In the genomic region with DNA sequence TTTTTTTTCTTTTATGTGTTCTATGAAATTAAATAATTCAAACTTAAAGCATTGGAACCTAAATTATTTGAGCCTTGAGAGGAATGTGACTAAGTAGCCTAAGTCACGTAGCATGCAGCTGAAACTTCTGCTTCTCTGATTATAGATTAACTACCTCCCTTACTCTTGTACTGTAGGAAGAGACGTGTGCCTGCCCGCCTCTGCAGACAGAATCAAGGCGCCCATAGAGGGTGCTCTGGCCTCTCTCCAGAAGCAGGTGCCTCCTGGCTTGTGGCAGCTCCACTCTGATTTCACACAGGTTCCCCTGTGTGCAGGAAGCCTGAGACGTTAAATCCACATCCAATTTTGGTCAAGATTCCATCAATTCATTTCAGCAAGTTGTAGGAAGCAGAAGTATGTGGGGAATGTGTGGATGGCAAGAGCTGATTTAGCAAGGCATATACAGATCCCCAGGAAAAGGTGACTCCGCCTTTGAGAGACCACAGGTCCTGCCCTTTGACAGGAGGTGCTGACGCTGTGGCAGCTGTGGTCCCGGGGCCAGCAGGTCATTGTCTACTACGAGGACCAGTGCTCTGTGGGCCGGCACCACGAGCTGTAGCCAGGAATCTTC, we compare ENCODE assay signal across 18 cellular contexts.
A peak's percentile ranks its signal among the peaks of the same experiment; 100 is the strongest.
DNase-seq lines count a peak whose midpoint lies in the region; ATAC-seq and TF ChIP-seq lines count a peak whose summit lies in the region.
"Had no signal": no experiment of that assay in that cellular context is flagged by ENCODE, and none has a peak within 500 bp of the region (broad histone marks: within the 10 kb centered on the region; RNA-seq: fewer than 3 reads in every experiment).

No MANE protein-coding gene starts in this region.

- H3K9me3 ChIP-seq in endodermal cell (ENCODE audit: control insufficient read depth, low read length): no peaks in the 10 kb centered on the region
- no peaks in the 10 kb centered on the region for H3K9me3 ChIP-seq in mesenchymal stem cell (ENCODE audit: control insufficient read depth, low read length)
- no peaks in the 10 kb centered on the region for H3K9me3 ChIP-seq in thyroid gland
- H3K9me3 ChIP-seq in prostate gland: no peaks in the 10 kb centered on the region
- H3K9me3 ChIP-seq: right lobe of liver, suprapubic skin had no signal

- H2BK12ac ChIP-seq in mesenchymal stem cell (ENCODE audit: low read length in 2 of 2): no peak overlapping the region

- no peak overlapping the region for H3K14ac ChIP-seq in mesenchymal stem cell (ENCODE audit: low read length in 2 of 2)

- no peaks in the 10 kb centered on the region for H3K9me3 Mint-ChIP-seq in endodermal cell
- H3K9me3 Mint-ChIP-seq: neural crest cell had no signal

- peak; percentile 64 for DNase-seq in DMS53 treated with DMSO at 0.1 percent for 48 hours (lab: John Stamatoyannopoulos, UW; ENCODE audit: unreplicated experiment)
- peak; percentile 13 for DNase-seq in NCI-H69 (lab: John Stamatoyannopoulos, UW)
- peak; percentile 73 for DNase-seq in endodermal cell
- DNase-seq in mesenchymal stem cell: no peak
- no peak for DNase-seq in thyroid gland
- DNase-seq in activated gamma-delta T cell treated with Interleukin-2 at 50 U/mL for 16 hours: no peak
- DNase-seq in prostate gland (ENCODE audit: low spot score): no peak
- DNase-seq: activated CD4-positive, alpha-beta T cell treated with anti-CD3 and anti-CD28 coated beads, Interleukin-2, amount 10 ng/mL, durations not matched to agents 7 days and 5 days; Calu3; effector CD4-positive, alpha-beta T cell; NCI-H1436; NCI-H510A treated with DMSO at 0.1 percent for 48 hours; right lobe of liver had no signal

- no peak overlapping the region for H2AK5ac ChIP-seq in mesenchymal stem cell (ENCODE audit: low read length, severe bottlenecking)

- H3K27me3 Mint-ChIP-seq in endodermal cell (ENCODE audit: insufficient read depth): no peaks in the 10 kb centered on the region
- H3K27me3 Mint-ChIP-seq: activated CD4-positive, alpha-beta T cell treated with anti-CD3 and anti-CD28 coated beads, Interleukin-2, amount 10 ng/mL, durations not matched to agents 7 days and 5 days; activated naive CD8-positive, alpha-beta T cell had no signal

- H3K36me3 ChIP-seq in endodermal cell (ENCODE audit: control insufficient read depth, insufficient read depth, low read length) (no peaks in the 10 kb centered on the region), mesenchymal stem cell (ENCODE audit: control insufficient read depth in 1 of 2, insufficient read depth in 2 of 2, low read depth in 1 of 2, low read length in 2 of 2) (no peaks in the 10 kb centered on the region), thyroid gland (no peaks in the 10 kb centered on the region), prostate gland (no peaks in the 10 kb centered on the region)
- H3K36me3 ChIP-seq: right lobe of liver, suprapubic skin had no signal

- no peak overlapping the region for H2AFZ ChIP-seq in mesenchymal stem cell (ENCODE audit: low read depth, low read length)

- no peak overlapping the region for H3K4ac ChIP-seq in mesenchymal stem cell (ENCODE audit: low read depth in 1 of 2, low read length in 2 of 2)

- H3K9ac ChIP-seq in endodermal cell (ENCODE audit: extremely low read depth, low read length, poor library complexity, severe bottlenecking) (no peak overlapping the region), mesenchymal stem cell (ENCODE audit: low read length) (no peak overlapping the region)

- 83 to 86% methylated on average over 8 to 11 of the region's 11 CpGs for WGBS in endodermal cell (ENCODE audit: insufficient coverage in 1 of 2, insufficient read length in 1 of 2), 2 experiments
- WGBS in mesenchymal stem cell: 64% methylated on average over 10 of the region's 11 CpGs
- WGBS in thyroid gland, 2 donors: 58 to 65% methylated on average over 7 to 11 of the region's 11 CpGs
- WGBS in prostate gland: 61% methylated on average over 11 of the region's 11 CpGs

- H3K4me1 ChIP-seq in endodermal cell (ENCODE audit: control insufficient read depth, insufficient read depth, low read length) (no peaks in the 10 kb centered on the region), mesenchymal stem cell (ENCODE audit: control insufficient read depth, insufficient read depth, low read depth, low read length) (peaks cover 4% of the 10 kb centered on the region), thyroid gland (no peaks in the 10 kb centered on the region), prostate gland (replicated peaks) (no peaks in the 10 kb centered on the region)
- H3K4me1 ChIP-seq: right lobe of liver, suprapubic skin had no signal

- H4K91ac ChIP-seq in mesenchymal stem cell (ENCODE audit: low read length): no peak overlapping the region

- H3K27me3 ChIP-seq in endodermal cell (ENCODE audit: control insufficient read depth, insufficient read depth, low read length, poor library complexity, severe bottlenecking): no peaks in the 10 kb centered on the region
- H3K27me3 ChIP-seq in mesenchymal stem cell (ENCODE audit: control insufficient read depth in 1 of 2, insufficient read depth in 1 of 2, low read length in 2 of 2): no peaks in the 10 kb centered on the region
- no peaks in the 10 kb centered on the region for H3K27me3 ChIP-seq in thyroid gland
- no peaks in the 10 kb centered on the region for H3K27me3 ChIP-seq in prostate gland (replicated peaks; ENCODE audit: insufficient read depth)
- H3K27me3 ChIP-seq: right lobe of liver, suprapubic skin had no signal

- H2BK5ac ChIP-seq in mesenchymal stem cell (ENCODE audit: low read depth, low read length, poor library complexity, severe bottlenecking): no peak overlapping the region

- no peak overlapping the region for H3K27ac Mint-ChIP-seq in endodermal cell
- H3K27ac Mint-ChIP-seq: activated CD4-positive, alpha-beta T cell treated with anti-CD3 and anti-CD28 coated beads, Interleukin-2, amount 10 ng/mL, durations not matched to agents 7 days and 5 days; activated naive CD8-positive, alpha-beta T cell had no signal

- H2BK120ac ChIP-seq in mesenchymal stem cell (ENCODE audit: low read depth, low read length): no peak overlapping the region

- H3K4me3 ChIP-seq in endodermal cell (ENCODE audit: low read length): no peak overlapping the region
- H3K4me3 ChIP-seq in mesenchymal stem cell (ENCODE audit: insufficient read depth in 1 of 2, low read depth in 1 of 2, low read length in 2 of 2): no peak overlapping the region
- H3K4me3 ChIP-seq in thyroid gland (replicated peaks in 1 of 3): no peak overlapping the region
- H3K4me3 ChIP-seq in prostate gland: no peak overlapping the region
- H3K4me3 ChIP-seq: right lobe of liver, suprapubic skin had no signal

- H3K23ac ChIP-seq in mesenchymal stem cell (ENCODE audit: low read length in 2 of 2): no peak overlapping the region

- TF ChIP-seq CTCF in endodermal cell (conservative IDR thresholded peaks at IDR 0.05) (peak; percentile 63), thyroid gland (IDR thresholded peaks at IDR 0.05) (no peak), prostate gland (IDR thresholded peaks at IDR 0.05) (no peak)

- H3K18ac ChIP-seq in mesenchymal stem cell (ENCODE audit: low read depth in 1 of 2, low read length in 2 of 2): no peak overlapping the region

- no peaks in the 10 kb centered on the region for H3K79me1 ChIP-seq in mesenchymal stem cell (replicated peaks; ENCODE audit: low read length, poor library complexity, severe bottlenecking)

- H3K4me1 Mint-ChIP-seq in endodermal cell: peaks cover 1% of the 10 kb centered on the region
- H3K4me1 Mint-ChIP-seq: activated CD4-positive, alpha-beta T cell treated with anti-CD3 and anti-CD28 coated beads, Interleukin-2, amount 10 ng/mL, durations not matched to agents 7 days and 5 days; neural crest cell had no signal

- intact Hi-C loops in thyroid gland (cut with DNase I) (no loop called here), prostate gland (cut with DNase I) (no loop called here)

- no peak overlapping the region for H3K27ac ChIP-seq in endodermal cell (ENCODE audit: low read depth, low read length)
- peak overlapping the region; percentile 48 for H3K27ac ChIP-seq in mesenchymal stem cell (ENCODE audit: low read length, poor library complexity, severe bottlenecking)
- no peak overlapping the region for H3K27ac ChIP-seq in thyroid gland
- no peak overlapping the region for H3K27ac ChIP-seq in prostate gland
- H3K27ac ChIP-seq: HL-60, right lobe of liver, suprapubic skin had no signal

- no peak for ATAC-seq in GM18511 (IDR thresholded peaks at IDR 0.05; ENCODE audit: unreplicated experiment)

- H3K36me3 Mint-ChIP-seq in endodermal cell (ENCODE audit: low read depth): no peaks in the 10 kb centered on the region
- H3K36me3 Mint-ChIP-seq: activated naive CD8-positive, alpha-beta T cell had no signal

- H3K4me3 Mint-ChIP-seq in endodermal cell: no peak overlapping the region
- H3K4me3 Mint-ChIP-seq: activated CD4-positive, alpha-beta T cell treated with anti-CD3 and anti-CD28 coated beads, Interleukin-2, amount 10 ng/mL, durations not matched to agents 7 days and 5 days; activated naive CD8-positive, alpha-beta T cell; neural crest cell had no signal

- peak overlapping the region; percentile 36 for H3K4me2 ChIP-seq in mesenchymal stem cell (ENCODE audit: low read length, poor library complexity, severe bottlenecking)

- TF ChIP-seq POLR2A in thyroid gland (IDR thresholded peaks at IDR 0.05) (no peak), prostate gland (IDR thresholded peaks at IDR 0.05) (no peak)

- H2BK15ac ChIP-seq in mesenchymal stem cell (ENCODE audit: low read depth, poor library complexity, severe bottlenecking): no peak overlapping the region

- H4K8ac ChIP-seq in mesenchymal stem cell (ENCODE audit: low read length): no peak overlapping the region

Comparison
In these comparisons a context has a peak if more than half of its experiments do, and no peak if none do; other contexts are left out.
1. DNase-seq: peak in DMS53 treated with DMSO at 0.1 percent for 48 hours (single experiment), NCI-H69 (single experiment) and endodermal cell (single experiment); none in mesenchymal stem cell (single experiment), thyroid gland (0 of 2), activated gamma-delta T cell treated with Interleukin-2 at 50 U/mL for 16 hours (single experiment) and prostate gland (single experiment).